ENCODE assay signal across 1 cellular context in the genomic region with DNA sequence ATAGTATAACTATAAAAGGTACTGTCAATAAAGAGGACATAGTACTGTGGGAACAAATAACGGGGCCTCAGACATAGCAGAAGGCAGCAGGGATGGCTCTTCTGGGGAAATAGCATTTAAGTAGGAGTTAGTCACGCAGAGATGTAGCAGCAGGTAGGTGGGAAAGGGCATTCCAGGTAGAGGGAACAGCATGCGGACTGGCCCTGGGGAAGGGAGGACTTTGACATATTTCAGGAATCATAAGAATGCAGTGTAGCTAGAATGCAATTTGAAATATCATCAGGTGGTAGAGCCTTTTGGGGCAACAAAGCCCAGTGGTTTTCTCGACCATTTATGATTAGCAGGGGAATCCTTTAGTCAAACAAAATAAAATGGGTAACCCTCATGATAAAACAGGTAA.
TF ChIP-seq lines count a peak whose summit lies in the region.

No MANE protein-coding gene starts in this region.

TF ChIP-seq in H1, 55 proteins besides CTCF, POLR2A, EP300 and RAD21 (continued from another document):
- TF ChIP-seq, protein P1, sequence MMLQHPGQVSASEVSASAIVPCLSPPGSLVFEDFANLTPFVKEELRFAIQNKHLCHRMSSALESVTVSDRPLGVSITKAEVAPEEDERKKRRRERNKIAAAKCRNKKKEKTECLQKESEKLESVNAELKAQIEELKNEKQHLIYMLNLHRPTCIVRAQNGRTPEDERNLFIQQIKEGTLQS (IDR thresholded peaks at IDR 0.05; ENCODE audit: insufficient read depth, low read depth, low read length), result no peak
- TF ChIP-seq CBX8 (IDR thresholded peaks at IDR 0.05; ENCODE audit: borderline replicate concordance, low read depth, low read length) (no peak), HDAC6 (IDR thresholded peaks at IDR 0.05; ENCODE audit: low read depth, low read length) (no peak), TCF12 (IDR thresholded peaks at IDR 0.05; ENCODE audit: low read depth, low read length) (no peak), POU5F1 (IDR thresholded peaks at IDR 0.05; ENCODE audit: low read depth, low read length) (no peak)
TF ChIP-seq in H1: peak in this region for 0.
